12 cellular contexts compared by ENCODE assay signal in genomic region chr6:155419161-155419560, GRCh38. TPM values are rescaled to one million over a fixed set of nuclear protein-coding genes. Genes with fewer than 3 reads are reported as not detected.
DNase-seq lines count a peak whose midpoint lies in the region; ATAC-seq lines count a peak whose summit lies in the region.
"Had no signal": no experiment of that assay in that cellular context is flagged by ENCODE, and none has a peak within 500 bp of the region (broad histone marks: within the 10 kb centered on the region; RNA-seq: fewer than 3 reads in every experiment).

No MANE protein-coding gene starts in this region.

- POLR2A ChIA-PET in naive thymus-derived CD4-positive, alpha-beta T cell (lab: Charles Lee): interaction anchor here (0.5 kb wide), 1 partner anchor 152 kb away, joined by 3 read pairs; no protein-coding TSS in a partner anchor

- peak overlapping the region; percentile 100 for H3K27ac Mint-ChIP-seq in T-helper 1 cell treated with Interleukin-12 subunit alpha and Interleukin-12 subunit beta and Interleukin-4 antibody, amounts not matched to agents 30 μg/mL and 1 μg/mL, for 36 hours
- peak overlapping the region; percentile 95 for H3K27ac Mint-ChIP-seq in activated naive CD8-positive, alpha-beta T cell
- H3K27ac Mint-ChIP-seq in naive thymus-derived CD4-positive, alpha-beta T cell: peak overlapping the region; percentile 93 to 99 (median 97)
- H3K27ac Mint-ChIP-seq: WTC11 had no signal

- no peaks in the 10 kb centered on the region for H3K36me3 ChIP-seq in naive thymus-derived CD4-positive, alpha-beta T cell (ENCODE audit: control insufficient read depth in 2 of 3, insufficient read depth in 3 of 3, low read length in 3 of 3)

- peaks cover 34% of the 10 kb centered on the region for H3K4me1 Mint-ChIP-seq in T-helper 1 cell treated with Interleukin-12 subunit alpha and Interleukin-12 subunit beta and Interleukin-4 antibody, amounts not matched to agents 30 μg/mL and 1 μg/mL, for 36 hours (ENCODE audit: low read depth)
- peaks cover 50% of the 10 kb centered on the region for H3K4me1 Mint-ChIP-seq in activated naive CD8-positive, alpha-beta T cell (ENCODE audit: low read depth)
- H3K4me1 Mint-ChIP-seq in naive thymus-derived CD4-positive, alpha-beta T cell: peaks cover 22 to 50% (median 38%) of the 10 kb centered on the region in 7 donors

- no peak for ATAC-seq in naive thymus-derived CD4-positive, alpha-beta T cell
- ATAC-seq in HG03097 (IDR thresholded peaks at IDR 0.05; ENCODE audit: low FRiP score, unreplicated experiment): no peak
- ATAC-seq: WTC11 had no signal

- no peaks in the 10 kb centered on the region for H3K9me3 ChIP-seq in naive thymus-derived CD4-positive, alpha-beta T cell (ENCODE audit: control insufficient read depth in 2 of 3, low read length in 3 of 3)

- intact Hi-C loops in naive thymus-derived CD4-positive, alpha-beta T cell (cut with micrococcal nuclease): loop anchor here (2.0 to 10.0 kb wide), 8 partner anchors 26 to 1602 kb away; partner anchors contain the start of genes ARID1B (in 1 of the 2) and SCAF8 (in 1 of the 2)

- peaks cover 6 to 15% of the 10 kb centered on the region in 2 donors for H3K4me1 ChIP-seq in naive thymus-derived CD4-positive, alpha-beta T cell (ENCODE audit: control insufficient read depth in 2 of 2, insufficient read depth in 2 of 2, low read length in 2 of 2)

- no peak for DNase-seq in T-helper 1 cell
- peak; percentile 41 for DNase-seq in HS-5 (ENCODE audit: low read depth)
- DNase-seq in naive thymus-derived CD4-positive, alpha-beta T cell: no peak
- no peak for DNase-seq in NCI-H2107 (lab: John Stamatoyannopoulos, UW)
- no peak for DNase-seq in OCI-M1 (lab: John Stamatoyannopoulos, UW)
- DNase-seq: NCI-H2081 treated with DMSO at 0.1 percent for 48 hours had no signal

- H3K9me3 Mint-ChIP-seq in T-helper 1 cell treated with Interleukin-12 subunit alpha and Interleukin-12 subunit beta and Interleukin-4 antibody, amounts not matched to agents 30 μg/mL and 1 μg/mL, for 36 hours: no peaks in the 10 kb centered on the region
- H3K9me3 Mint-ChIP-seq in activated naive CD8-positive, alpha-beta T cell (ENCODE audit: low read depth): no peaks in the 10 kb centered on the region
- H3K9me3 Mint-ChIP-seq in naive thymus-derived CD4-positive, alpha-beta T cell: no peaks in the 10 kb centered on the region
- H3K9me3 Mint-ChIP-seq: WTC11 had no signal

- H3K27me3 ChIP-seq in naive thymus-derived CD4-positive, alpha-beta T cell (ENCODE audit: control insufficient read depth in 2 of 2, insufficient read depth in 2 of 2, low read length in 2 of 2): no peaks in the 10 kb centered on the region

- H3K27ac ChIP-seq in naive thymus-derived CD4-positive, alpha-beta T cell (ENCODE audit: low read depth, low read length): peak overlapping the region; percentile 84
- H3K27ac ChIP-seq: 22Rv1 had no signal

- CTCF ChIA-PET in naive thymus-derived CD4-positive, alpha-beta T cell (lab: Charles Lee): interaction anchor here (0.6 kb wide), 1 partner anchor 14 kb away, joined by 3 read pairs; no protein-coding TSS in a partner anchor

- H3K4me3 ChIP-seq in naive thymus-derived CD4-positive, alpha-beta T cell (ENCODE audit: low read length): peak overlapping the region; percentile 44

- H3K4me3 Mint-ChIP-seq in T-helper 1 cell treated with Interleukin-12 subunit alpha and Interleukin-12 subunit beta and Interleukin-4 antibody, amounts not matched to agents 30 μg/mL and 1 μg/mL, for 36 hours: peak overlapping the region; percentile 88
- peak overlapping the region; percentile 76 for H3K4me3 Mint-ChIP-seq in activated naive CD8-positive, alpha-beta T cell
- H3K4me3 Mint-ChIP-seq in naive thymus-derived CD4-positive, alpha-beta T cell: peak overlapping the region in 9 of 10 donors; percentile 77 to 89 (median 83)
- H3K4me3 Mint-ChIP-seq: WTC11 had no signal

- no peaks in the 10 kb centered on the region for H3K27me3 Mint-ChIP-seq in T-helper 1 cell treated with Interleukin-12 subunit alpha and Interleukin-12 subunit beta and Interleukin-4 antibody, amounts not matched to agents 30 μg/mL and 1 μg/mL, for 36 hours (ENCODE audit: low read depth)
- H3K27me3 Mint-ChIP-seq in activated naive CD8-positive, alpha-beta T cell: no peaks in the 10 kb centered on the region
- no peaks in the 10 kb centered on the region for H3K27me3 Mint-ChIP-seq in naive thymus-derived CD4-positive, alpha-beta T cell

- peaks cover 6% of the 10 kb centered on the region for H3K36me3 Mint-ChIP-seq in T-helper 1 cell treated with Interleukin-12 subunit alpha and Interleukin-12 subunit beta and Interleukin-4 antibody, amounts not matched to agents 30 μg/mL and 1 μg/mL, for 36 hours (ENCODE audit: low read depth)
- H3K36me3 Mint-ChIP-seq in activated naive CD8-positive, alpha-beta T cell: no peaks in the 10 kb centered on the region
- peaks cover 0 to 5% (median 0%) of the 10 kb centered on the region in 5 donors for H3K36me3 Mint-ChIP-seq in naive thymus-derived CD4-positive, alpha-beta T cell
- H3K36me3 Mint-ChIP-seq: WTC11 had no signal

RNA-seq across cellular contexts. Expression of gene NOX3, which starts 36.5 kb away (rescaled TPM):
- not detected for total RNA-seq in naive thymus-derived CD4-positive, alpha-beta T cell
- not detected for polyA plus RNA-seq in naive thymus-derived CD4-positive, alpha-beta T cell
- total RNA-seq: Daoy, WTC11 had no signal
